29 cellular contexts compared by ENCODE assay signal in genomic region chr6:144955853-144956252, GRCh38.
DNase-seq lines count a peak whose midpoint lies in the region; ATAC-seq, FAIRE-seq and TF ChIP-seq lines count a peak whose summit lies in the region.
"Had no signal": no experiment of that assay in that cellular context is flagged by ENCODE, and none has a peak within 500 bp of the region (broad histone marks: within the 10 kb centered on the region; RNA-seq: fewer than 3 reads in every experiment).

No MANE protein-coding gene starts in this region.

- no peaks in the 10 kb centered on the region for H3K79me2 ChIP-seq in osteoblast (ENCODE audit: insufficient read depth, low read length)

- H3K27me3 ChIP-seq in osteoblast (ENCODE audit: insufficient read depth, low read length): no peaks in the 10 kb centered on the region
- no peaks in the 10 kb centered on the region for H3K27me3 ChIP-seq in sigmoid colon
- H3K27me3 ChIP-seq: right atrium auricular region, SJCRH30, vagina had no signal

- no peaks in the 10 kb centered on the region for H3K9me3 ChIP-seq in osteoblast (ENCODE audit: low read depth, low read length)
- no peaks in the 10 kb centered on the region for H3K9me3 ChIP-seq in sigmoid colon
- H3K9me3 ChIP-seq: right atrium auricular region, SJCRH30, vagina had no signal

- TF ChIP-seq EP300 in sigmoid colon (IDR thresholded peaks at IDR 0.05): no peak

- H2AFZ ChIP-seq in osteoblast (ENCODE audit: low read length): no peak overlapping the region

- H3K4me3 ChIP-seq in osteoblast (ENCODE audit: insufficient read depth, low read length) (no peak overlapping the region), sigmoid colon (no peak overlapping the region)
- H3K4me3 ChIP-seq: right atrium auricular region, SJCRH30, vagina had no signal

- H3K36me3 ChIP-seq in osteoblast (ENCODE audit: insufficient read depth, low read length) (no peaks in the 10 kb centered on the region), sigmoid colon (no peaks in the 10 kb centered on the region)
- H3K36me3 ChIP-seq: right atrium auricular region, SJCRH30, vagina had no signal

- TF ChIP-seq POLR2A in sigmoid colon (IDR thresholded peaks at IDR 0.05): no peak

- H4K20me1 ChIP-seq in osteoblast (ENCODE audit: insufficient read depth, low read length): no peaks in the 10 kb centered on the region

- no peak for FAIRE-seq in RCC 7860 (lab: Jason Lieb, UNC)

- H3K27ac ChIP-seq in osteoblast (ENCODE audit: low read depth, low read length): peak overlapping the region; percentile 43
- H3K27ac ChIP-seq in sigmoid colon: peak overlapping the region in 2 of 4 donors; percentile 11 to 48
- H3K27ac ChIP-seq: right atrium auricular region, SJCRH30, vagina had no signal

- TF ChIP-seq CTCF in osteoblast (IDR thresholded peaks at IDR 0.05; ENCODE audit: extremely low read depth, low read depth, low read length) (no peak), sigmoid colon (IDR thresholded peaks at IDR 0.05) (no peak)

- DNase-seq in EH (ENCODE audit: low read depth) (peak; percentile 77), RCC 7860 (ENCODE audit: low spot score) (peak; percentile 5), fibroblast of peridontal ligament (ENCODE audit: extremely low read depth) (peak; percentile 42), osteoblast (ENCODE audit: insufficient read length, low spot score, missing footprints) (no peak), sigmoid colon (no peak)
- DNase-seq in activated CD4-positive, CD25-positive, alpha-beta regulatory T cell (lab: John Stamatoyannopoulos, UW): no peak
- DNase-seq: activated CD8-positive, alpha-beta T cell treated with anti-CD3 and anti-CD28 coated beads, Interleukin-2, amount 10 ng/mL, durations not matched to agents 7 days and 5 days; activated effector memory CD4-positive, alpha-beta T cell treated with Interleukin-2 at 50 U/mL for 16 hours; activated naive CD8-positive, alpha-beta T cell treated with anti-CD3 and anti-CD28 coated beads for 36 hours; activated T-cell treated with anti-CD3 and anti-CD28 coated beads for 4 hours; C1 segment of cervical spinal cord; DND-41; endodermal cell; HCEC 1CT; left cardiac atrium; NCI-H1417 treated with DMSO at 0.1 percent for 48 hours; NCI-H524; NK-92 treated with Interleukin-12 subunit alpha and Interleukin-12 subunit beta, amount 100 ng/mL, for 24 hours; nucleus accumbens; SJCRH30; stimulated activated CD4-positive, alpha-beta T cell treated with anti-CD3 and anti-CD28 coated beads, Interleukin-12 subunit alpha, Interleukin-12 subunit beta, amount 100 ng/mL, for 4 hours; stimulated activated CD4-positive, alpha-beta T cell treated with anti-CD3 and anti-CD28 coated beads, Interleukin-4, amount 100 ng/mL, for 24 hours; stimulated activated naive B cell treated with anti-CD40 and anti-IgM and Interleukin-4, amounts not matched to agents 10 μg/mL and 1 μg/mL and 100 μg/mL, for 72 hours; T-helper 1 cell had no signal

- intact Hi-C loops in sigmoid colon (cut with DNase I): no loop called here

- 68 to 74% methylated on average over 3 of the region's 3 CpGs for WGBS in sigmoid colon, 2 donors

- no peak for ATAC-seq in GM21360 (IDR thresholded peaks at IDR 0.05; ENCODE audit: unreplicated experiment)
- no peak for ATAC-seq in HG02610 (IDR thresholded peaks at IDR 0.05; ENCODE audit: unreplicated experiment)
- ATAC-seq: activated CD8-positive, alpha-beta T cell treated with anti-CD3 and anti-CD28 coated beads, Interleukin-2, amount 10 ng/mL, durations not matched to agents 7 days and 5 days; left cardiac atrium; Panc1; stimulated activated naive B cell treated with anti-CD40 and anti-IgM and Interleukin-4, amounts not matched to agents 10 μg/mL and 1 μg/mL and 100 μg/mL, for 72 hours had no signal

- H3K4me2 ChIP-seq in osteoblast (ENCODE audit: insufficient read depth, low read length): no peak overlapping the region

- H3K4me1 ChIP-seq in osteoblast (ENCODE audit: insufficient read depth, low read length): peaks cover 49% of the 10 kb centered on the region
- H3K4me1 ChIP-seq in sigmoid colon: peaks cover 0 to 23% (median 8%) of the 10 kb centered on the region in 4 donors
- H3K4me1 ChIP-seq: right atrium auricular region, SJCRH30, vagina had no signal

Comparison
In these comparisons a context has a peak if more than half of its experiments do, and no peak if none do; other contexts are left out.
1. DNase-seq: peak in EH (single experiment), RCC 7860 (single experiment) and fibroblast of peridontal ligament (single experiment); none in osteoblast (single experiment), sigmoid colon (single experiment) and activated CD4-positive, CD25-positive, alpha-beta regulatory T cell (0 of 4).